Comparison of ENCODE assay signal across 16 cellular contexts in genomic region chr2:67997528-67998267, GRCh38.
DNase-seq lines count a peak whose midpoint lies in the region; ATAC-seq, FAIRE-seq and TF ChIP-seq lines count a peak whose summit lies in the region.
"Had no signal": no experiment of that assay in that cellular context is flagged by ENCODE, and none has a peak within 500 bp of the region (broad histone marks: within the 10 kb centered on the region; RNA-seq: fewer than 3 reads in every experiment).

No MANE protein-coding gene starts in this region.

- no peak overlapping the region for H3K4me3 Mint-ChIP-seq in activated naive CD8-positive, alpha-beta T cell treated with anti-CD3 and anti-CD28 coated beads, Interleukin-2, amount 50 U/mL, for 24 hours
- H3K4me3 Mint-ChIP-seq: B cell, natural killer cell had no signal

- DNase-seq in 8988T: peak; percentile 20
- peak; percentile 59 for DNase-seq in H54 (ENCODE audit: insufficient read length, low spot score)
- peak; percentile 34 for DNase-seq in T1000 (lab: John Stamatoyannopoulos, UW)
- DNase-seq in foreskin fibroblast: peak; percentile 91 to 92
- DNase-seq in activated naive CD8-positive, alpha-beta T cell treated with anti-CD3 and anti-CD28 coated beads, Interleukin-2, amount 50 U/mL, for 24 hours: no peak
- DNase-seq in NCI-H526 treated with DMSO at 0.1 percent for 48 hours (lab: John Stamatoyannopoulos, UW): no peak
- DNase-seq in NCI-H82 treated with DMSO at 0.1 percent for 48 hours (lab: John Stamatoyannopoulos, UW; ENCODE audit: unreplicated experiment): no peak
- DNase-seq: activated CD4-positive, alpha-beta T cell treated with anti-CD3 and anti-CD28 coated beads for 48 hours; esophagus squamous epithelium; islet precursor cell; natural killer cell; NCI-H510A treated with DMSO at 0.1 percent for 48 hours; small intestine; upper lobe of left lung had no signal

- peaks cover 13% of the 10 kb centered on the region for H3K27me3 Mint-ChIP-seq in activated naive CD8-positive, alpha-beta T cell treated with anti-CD3 and anti-CD28 coated beads, Interleukin-2, amount 50 U/mL, for 24 hours

- peak; percentile 90 for FAIRE-seq in H54 (lab: Jason Lieb, UNC)
- FAIRE-seq: small intestine had no signal

- ATAC-seq in HG02588 (IDR thresholded peaks at IDR 0.05; ENCODE audit: unreplicated experiment): no peak
- ATAC-seq in activated naive CD8-positive, alpha-beta T cell treated with anti-CD3 and anti-CD28 coated beads, Interleukin-2, amount 50 U/mL, for 24 hours: no peak
- ATAC-seq: natural killer cell had no signal

- H3K4me1 Mint-ChIP-seq in activated naive CD8-positive, alpha-beta T cell treated with anti-CD3 and anti-CD28 coated beads, Interleukin-2, amount 50 U/mL, for 24 hours: no peaks in the 10 kb centered on the region
- H3K4me1 Mint-ChIP-seq: B cell, natural killer cell had no signal

- H3K27ac Mint-ChIP-seq in activated naive CD8-positive, alpha-beta T cell treated with anti-CD3 and anti-CD28 coated beads, Interleukin-2, amount 50 U/mL, for 24 hours: no peak overlapping the region
- H3K27ac Mint-ChIP-seq: B cell, natural killer cell had no signal

- no peak for TF ChIP-seq POLR2A in H54 (IDR thresholded peaks at IDR 0.05; ENCODE audit: low read depth, low read length)

- H3K36me3 Mint-ChIP-seq in activated naive CD8-positive, alpha-beta T cell treated with anti-CD3 and anti-CD28 coated beads, Interleukin-2, amount 50 U/mL, for 24 hours (ENCODE audit: low read depth): no peaks in the 10 kb centered on the region
- H3K36me3 Mint-ChIP-seq: natural killer cell had no signal

- no peak for TF ChIP-seq CTCF in foreskin fibroblast (IDR thresholded peaks at IDR 0.05; ENCODE audit: low read depth, low read length)

- H3K9me3 Mint-ChIP-seq in activated naive CD8-positive, alpha-beta T cell treated with anti-CD3 and anti-CD28 coated beads, Interleukin-2, amount 50 U/mL, for 24 hours: no peaks in the 10 kb centered on the region
- H3K9me3 Mint-ChIP-seq: natural killer cell had no signal

- H3K4me3 ChIP-seq in foreskin fibroblast (ENCODE audit: low read depth in 1 of 2, low read length in 2 of 2): no peak overlapping the region
- H3K4me3 ChIP-seq: esophagus squamous epithelium, upper lobe of left lung had no signal

Comparison
In these comparisons a context has a peak if more than half of its experiments do, and no peak if none do; other contexts are left out.
1. DNase-seq: peak in 8988T (single experiment), H54 (single experiment), T1000 (single experiment) and foreskin fibroblast (2 of 2); none in activated naive CD8-positive, alpha-beta T cell treated with anti-CD3 and anti-CD28 coated beads, Interleukin-2, amount 50 U/mL, for 24 hours (single experiment), NCI-H526 treated with DMSO at 0.1 percent for 48 hours (single experiment) and NCI-H82 treated with DMSO at 0.1 percent for 48 hours (single experiment).